ENCODE assay signal across 2 cellular contexts in genomic region chr1:203797948-203798347, GRCh38.
A peak's percentile ranks its signal among the peaks of the same experiment; 100 is the strongest.
TF ChIP-seq lines count a peak whose summit lies in the region.

No MANE protein-coding gene starts in this region.

TF ChIP-seq in HEK293, 187 proteins besides CTCF, POLR2A, EP300 and RAD21:
- TF ChIP-seq ZNF2 (tag by site-specific recombination; IDR thresholded peaks at IDR 0.05) (no peak), ZNF366 (tag by site-specific recombination; conservative IDR thresholded peaks at IDR 0.05) (0 out of 2 replicates have a peak, but pooled peaks have one; percentile 16)

TF ChIP-seq in K562, 482 proteins besides CTCF, POLR2A, EP300 and RAD21:
- TF ChIP-seq GTF2F1 (IDR thresholded peaks at IDR 0.05; ENCODE audit: low read depth, low read length) (no peak), CBX3 (IDR thresholded peaks at IDR 0.05; ENCODE audit: borderline replicate concordance in 1 of 2, low read length in 2 of 2) (0 out of 3 replicates have a peak, but pooled peaks of 1 of the 2 experiments have one; percentile 7), NFIC (IDR thresholded peaks at IDR 0.05) (peak; percentile 87), PHB (CRISPR knock-in tag; IDR thresholded peaks at IDR 0.05) (no peak), TAL1 (IDR thresholded peaks at IDR 0.05) (no peak), HDAC3 (IDR thresholded peaks at IDR 0.05; ENCODE audit: borderline replicate concordance, partially characterized antibody) (no peak), RBFOX2 (IDR thresholded peaks at IDR 0.05; ENCODE audit: low read depth, low read length) (peak; percentile 46; the same call in 1 of the 2 replicates), RAD51 (IDR thresholded peaks at IDR 0.05; ENCODE audit: borderline replicate concordance, low read depth) (no peak), SOX6 (IDR thresholded peaks at IDR 0.05) (peak; percentile 42; the same call in 1 of the 2 replicates)
- TF ChIP-seq, protein P1, sequence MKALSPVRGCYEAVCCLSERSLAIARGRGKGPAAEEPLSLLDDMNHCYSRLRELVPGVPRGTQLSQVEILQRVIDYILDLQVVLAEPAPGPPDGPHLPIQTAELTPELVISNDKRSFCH (CRISPR knock-in tag; IDR thresholded peaks at IDR 0.05) = no peak
- TF ChIP-seq, protein P1 (tag; IDR thresholded peaks at IDR 0.05) = 0 out of 2 replicates have a peak, but pooled peaks have one; percentile 18
- TF ChIP-seq, protein P2, sequence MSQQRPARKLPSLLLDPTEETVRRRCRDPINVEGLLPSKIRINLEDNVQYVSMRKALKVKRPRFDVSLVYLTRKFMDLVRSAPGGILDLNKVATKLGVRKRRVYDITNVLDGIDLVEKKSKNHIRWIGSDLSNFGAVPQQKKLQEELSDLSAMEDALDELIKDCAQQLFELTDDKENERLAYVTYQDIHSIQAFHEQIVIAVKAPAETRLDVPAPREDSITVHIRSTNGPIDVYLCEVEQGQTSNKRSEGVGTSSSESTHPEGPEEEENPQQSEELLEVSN (IDR thresholded peaks at IDR 0.05; ENCODE audit: borderline replicate concordance in 1 of 2, extremely low read depth in 1 of 2, insufficient read depth in 1 of 2, insufficient read length in 1 of 2, low read depth in 1 of 2, low read length in 1 of 2, poor library complexity in 1 of 2, severe bottlenecking in 1 of 2) = no peak
